Comparison of ENCODE assay signal across 1 cellular context in genomic region chr16:52309761-52310416, GRCh38.
TF ChIP-seq lines count a peak whose summit lies in the region.

No MANE protein-coding gene starts in this region.

TF ChIP-seq in GM23338, 12 proteins besides CTCF, POLR2A, EP300 and RAD21 (continued from another document):
- TF ChIP-seq ZNF462 (CRISPR knock-in tag; IDR thresholded peaks at IDR 0.05) (no peak), ETS1 (IDR thresholded peaks at IDR 0.05) (no peak), ZNF331 (CRISPR knock-in tag; IDR thresholded peaks at IDR 0.05; ENCODE audit: low read depth) (no peak), EZH2phosphoT487 (IDR thresholded peaks at IDR 0.05; ENCODE audit: unreplicated experiment) (no peak)
TF ChIP-seq in GM23338: peak in this region for 0.
